ENCODE assay signal across 21 cellular contexts in the genomic region with DNA sequence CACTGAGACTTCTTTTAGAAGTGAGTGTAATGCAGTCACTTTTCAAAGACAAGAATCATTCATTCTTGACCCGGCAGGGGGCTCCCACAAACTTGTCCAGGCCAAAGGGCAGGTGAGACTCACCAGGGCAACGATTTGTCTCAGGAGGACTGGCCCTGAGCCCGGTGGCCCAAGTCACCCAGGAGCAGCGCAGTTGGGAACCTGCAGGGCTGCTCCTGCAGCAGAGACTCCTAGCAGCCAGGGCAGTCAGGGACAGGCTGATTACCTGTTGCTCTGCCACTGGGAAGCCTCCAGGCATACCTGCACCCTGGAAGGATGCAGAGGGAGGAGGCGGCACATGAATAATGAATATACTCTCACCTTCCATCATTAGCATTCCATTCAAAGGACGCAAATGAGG.
DNase-seq lines count a peak whose midpoint lies in the region; FAIRE-seq and TF ChIP-seq lines count a peak whose summit lies in the region.
"Had no signal": no experiment of that assay in that cellular context is flagged by ENCODE, and none has a peak within 500 bp of the region (broad histone marks: within the 10 kb centered on the region; RNA-seq: fewer than 3 reads in every experiment).

No MANE protein-coding gene starts in this region.

- H3K9me3 Mint-ChIP-seq in chondrocyte (ENCODE audit: low read depth): no peaks in the 10 kb centered on the region
- no peaks in the 10 kb centered on the region for H3K9me3 Mint-ChIP-seq in activated naive CD8-positive, alpha-beta T cell treated with anti-CD3 and anti-CD28 coated beads for 36 hours

- no peak overlapping the region for H3K23ac ChIP-seq in neuronal stem cell (ENCODE audit: low read depth, low read length, poor library complexity)

- H3K4me3 ChIP-seq in LNCaP clone FGC (ENCODE audit: low read depth, low read length) (no peak overlapping the region), neuronal stem cell (ENCODE audit: low read length in 2 of 2) (no peak overlapping the region)
- H3K4me3 ChIP-seq: HAP-1 had no signal

- H4K8ac ChIP-seq in neuronal stem cell (ENCODE audit: low read depth, low read length): no peak overlapping the region

- H3K14ac ChIP-seq in neuronal stem cell (ENCODE audit: low read length): no peak overlapping the region

- no peaks in the 10 kb centered on the region for H3K27me3 ChIP-seq in neuronal stem cell (ENCODE audit: control insufficient read depth in 3 of 3, insufficient read depth in 3 of 3, low read depth in 1 of 3, low read length in 3 of 3)
- H3K27me3 ChIP-seq: foreskin keratinocyte had no signal

- peak overlapping the region; percentile 13 for H2AK5ac ChIP-seq in neuronal stem cell (ENCODE audit: low read depth, low read length)

- TF ChIP-seq POLR2A in GM12892 (IDR thresholded peaks at IDR 0.05; ENCODE audit: low read depth, low read length): no peak

- no peak overlapping the region for H3K4ac ChIP-seq in neuronal stem cell (ENCODE audit: low read length)

- peak overlapping the region; percentile 25 for H3K9ac ChIP-seq in neuronal stem cell (ENCODE audit: low read depth, low read length, poor library complexity)

- peaks cover 0 to 3% of the 10 kb centered on the region in 2 donors for H3K9me3 ChIP-seq in neuronal stem cell (replicated peaks in 1 of 2; ENCODE audit: control insufficient read depth in 2 of 2, insufficient read depth in 1 of 2, low read depth in 1 of 2, low read length in 2 of 2)
- H3K9me3 ChIP-seq: HAP-1 had no signal

- FAIRE-seq in GM12892 (lab: Jason Lieb, UNC): no peak
- FAIRE-seq: GM19239, HTR-8/SVneo, islet of Langerhans had no signal

- H3K4me3 Mint-ChIP-seq in chondrocyte (ENCODE audit: unreplicated experiment): no peak overlapping the region
- H3K4me3 Mint-ChIP-seq in activated naive CD8-positive, alpha-beta T cell treated with anti-CD3 and anti-CD28 coated beads for 36 hours: no peak overlapping the region

- H2BK120ac ChIP-seq in neuronal stem cell (ENCODE audit: low read depth, low read length): peak overlapping the region; percentile 42

- no peaks in the 10 kb centered on the region for H3K79me1 ChIP-seq in neuronal stem cell (ENCODE audit: low read depth, low read length)

- H3K18ac ChIP-seq in neuronal stem cell (ENCODE audit: low read length): peak overlapping the region; percentile 60

- DNase-seq in ELF-1 (ENCODE audit: low read depth, low spot score) (peak; percentile 72), LNCaP clone FGC (ENCODE audit: low read depth) (peak; percentile 53), chondrocyte (ENCODE audit: low spot score) (no peak), neuronal stem cell (ENCODE audit: low spot score) (no peak), NOMO-1 (lab: John Stamatoyannopoulos, UW; ENCODE audit: unreplicated experiment in 2 of 2) (no peak), GM12892 (ENCODE audit: insufficient read length) (no peak), NCI-H226 (no peak)
- no peak for DNase-seq in activated naive CD8-positive, alpha-beta T cell treated with anti-CD3 and anti-CD28 coated beads for 36 hours
- DNase-seq: activated effector memory CD4-positive, alpha-beta T cell treated with anti-CD3 and anti-CD28 coated beads, Interleukin-2, amount 50 U/mL, for 16 hours; DMS153; foreskin keratinocyte; Karpas-422; NCI-H1105; NCI-H2107; NCI-H524; Right ventricle myocardium superior; T-helper 1 cell had no signal

- TF ChIP-seq CTCF in LNCaP clone FGC (IDR thresholded peaks at IDR 0.05; ENCODE audit: control insufficient read depth, extremely low read depth, insufficient read depth) (peak; percentile 55), chondrocyte (IDR thresholded peaks at IDR 0.05) (peak; percentile 30)

- peak overlapping the region; percentile 49 for H2BK5ac ChIP-seq in neuronal stem cell (ENCODE audit: low read length)

- H2AFZ ChIP-seq in neuronal stem cell (ENCODE audit: low read length): no peak overlapping the region

- H3K27me3 Mint-ChIP-seq in chondrocyte (ENCODE audit: low read depth): no peaks in the 10 kb centered on the region
- H3K27me3 Mint-ChIP-seq in activated naive CD8-positive, alpha-beta T cell treated with anti-CD3 and anti-CD28 coated beads for 36 hours: no peaks in the 10 kb centered on the region

- H3K36me3 Mint-ChIP-seq in chondrocyte (ENCODE audit: low read depth): peaks cover 2% of the 10 kb centered on the region
- H3K36me3 Mint-ChIP-seq in activated naive CD8-positive, alpha-beta T cell treated with anti-CD3 and anti-CD28 coated beads for 36 hours: no peaks in the 10 kb centered on the region

- no peak overlapping the region for H4K91ac ChIP-seq in neuronal stem cell (ENCODE audit: low read depth, low read length, poor library complexity)

- no peak overlapping the region for H3K4me2 ChIP-seq in neuronal stem cell (ENCODE audit: insufficient read depth, low read length, poor library complexity, severe bottlenecking)

- WGBS in neuronal stem cell (ENCODE audit: extremely low coverage in 2 of 2, insufficient read length in 2 of 2, insufficient replicate concordance in 1 of 2), 2 donors: no CpG with 5 or more reads among the region's 6 CpGs

- peak overlapping the region; percentile 27 for H2BK15ac ChIP-seq in neuronal stem cell (ENCODE audit: low read length)

- H3K27ac Mint-ChIP-seq in chondrocyte (ENCODE audit: unreplicated experiment): peak overlapping the region; percentile 98
- no peak overlapping the region for H3K27ac Mint-ChIP-seq in activated naive CD8-positive, alpha-beta T cell treated with anti-CD3 and anti-CD28 coated beads for 36 hours

- peaks cover 33% of the 10 kb centered on the region for H3K4me1 Mint-ChIP-seq in chondrocyte (ENCODE audit: low read depth)
- no peaks in the 10 kb centered on the region for H3K4me1 Mint-ChIP-seq in activated naive CD8-positive, alpha-beta T cell treated with anti-CD3 and anti-CD28 coated beads for 36 hours

- peaks cover 6 to 16% of the 10 kb centered on the region in 2 donors for H3K4me1 ChIP-seq in neuronal stem cell (ENCODE audit: control insufficient read depth in 2 of 2, insufficient read depth in 1 of 2, low read depth in 1 of 2, low read length in 2 of 2)
- H3K4me1 ChIP-seq: foreskin keratinocyte, HAP-1 had no signal

- H2BK12ac ChIP-seq in neuronal stem cell (ENCODE audit: low read length): peak overlapping the region; percentile 50

- no peaks in the 10 kb centered on the region for H3K36me3 ChIP-seq in neuronal stem cell (replicated peaks in 1 of 2; ENCODE audit: control insufficient read depth in 2 of 2, insufficient read depth in 2 of 2, low read length in 2 of 2)
- H3K36me3 ChIP-seq: HAP-1 had no signal

- no peak overlapping the region for H3K27ac ChIP-seq in neuronal stem cell (replicated peaks; ENCODE audit: low read length)
- H3K27ac ChIP-seq: foreskin keratinocyte had no signal

Comparison
In these comparisons a context has a peak if more than half of its experiments do, and no peak if none do; other contexts are left out.
1. DNase-seq: peak in ELF-1 (single experiment) and LNCaP clone FGC (single experiment); none in chondrocyte (single experiment), neuronal stem cell (single experiment), NOMO-1 (0 of 2), activated naive CD8-positive, alpha-beta T cell treated with anti-CD3 and anti-CD28 coated beads for 36 hours (single experiment), GM12892 (single experiment) and NCI-H226 (single experiment).